ENCODE assay signal across 25 cellular contexts in genomic region chr2:222289280-222290250, GRCh38. TPM values are rescaled to one million over a fixed set of nuclear protein-coding genes. Genes with fewer than 3 reads are reported as not detected.
DNase-seq lines count a peak whose midpoint lies in the region; FAIRE-seq and TF ChIP-seq lines count a peak whose summit lies in the region.
"Had no signal": no experiment of that assay in that cellular context is flagged by ENCODE, and none has a peak within 500 bp of the region (broad histone marks: within the 10 kb centered on the region; RNA-seq: fewer than 3 reads in every experiment).

No MANE protein-coding gene starts in this region.

- intact Hi-C loops in colonic mucosa (cut with DNase I) = no loop called here

- H3K27me3 Mint-ChIP-seq in IgD-negative memory B cell = peaks cover 61% of the 10 kb centered on the region
- H3K27me3 Mint-ChIP-seq in endodermal cell (ENCODE audit: insufficient read depth) = peaks cover 98% of the 10 kb centered on the region
- H3K27me3 Mint-ChIP-seq in nephron progenitor cell (ENCODE audit: low read depth, poor library complexity) = peaks cover 28% of the 10 kb centered on the region

- TF ChIP-seq CTCF in endodermal cell (conservative IDR thresholded peaks at IDR 0.05) (no peak), nephron progenitor cell (IDR thresholded peaks at IDR 0.05) (no peak), colonic mucosa (IDR thresholded peaks at IDR 0.05) (no peak)

- H3K4me1 Mint-ChIP-seq in IgD-negative memory B cell (peaks cover 0 to 9% (median 0%) of the 10 kb centered on the region in 3 donors), endodermal cell (peaks cover 38% of the 10 kb centered on the region), nephron progenitor cell (peaks cover 98% of the 10 kb centered on the region)
- H3K4me1 Mint-ChIP-seq: stimulated activated memory B cell treated with anti-CD40 and anti-IgM and Interleukin-4, amounts not matched to agents 10 μg/mL and 1 μg/mL and 100 μg/mL, for 72 hours had no signal

- peaks cover 16% of the 10 kb centered on the region for H3K4me1 ChIP-seq in ES-I3 (ENCODE audit: insufficient read depth, low read length)
- H3K4me1 ChIP-seq in endodermal cell (ENCODE audit: control insufficient read depth, insufficient read depth, low read length) = peaks cover 5% of the 10 kb centered on the region
- H3K4me1 ChIP-seq in colonic mucosa = no peaks in the 10 kb centered on the region
- H3K4me1 ChIP-seq: left lung, right lobe of liver had no signal

- FAIRE-seq in GM19239 (lab: Jason Lieb, UNC) = no peak
- FAIRE-seq: HTR-8/SVneo had no signal

- no peaks in the 10 kb centered on the region for H3K9me3 ChIP-seq in ES-I3 (ENCODE audit: control insufficient read depth, insufficient read depth, low read length)
- H3K9me3 ChIP-seq in endodermal cell (ENCODE audit: control insufficient read depth, low read length) = no peaks in the 10 kb centered on the region
- no peaks in the 10 kb centered on the region for H3K9me3 ChIP-seq in colonic mucosa
- H3K9me3 ChIP-seq: gastroesophageal sphincter, left lung, right lobe of liver, thoracic aorta had no signal

- H3K9me3 Mint-ChIP-seq in IgD-negative memory B cell (peaks cover 0 to 9% (median 4%) of the 10 kb centered on the region in 3 donors), endodermal cell (no peaks in the 10 kb centered on the region), nephron progenitor cell (no peaks in the 10 kb centered on the region)
- H3K9me3 Mint-ChIP-seq: activated CD4-positive, alpha-beta memory T cell treated with anti-CD3 and anti-CD28 coated beads for 36 hours; dendritic cell treated with granulocyte-macrophage colony-stimulating factor and Interleukin-4, amounts not matched to agents 40 ng/mL and 50 ng/mL, for 4 days; stimulated activated memory B cell treated with anti-CD40 and anti-IgM and Interleukin-4, amounts not matched to agents 10 μg/mL and 1 μg/mL and 100 μg/mL, for 72 hours had no signal

- WGBS in endodermal cell (ENCODE audit: insufficient coverage in 1 of 2, insufficient read length in 1 of 2), 2 experiments = 3 to 6% methylated on average over 25 to 31 of the region's 31 CpGs

- H3K4me3 ChIP-seq in endodermal cell (ENCODE audit: low read length) = peak overlapping the region; percentile 31
- H3K4me3 ChIP-seq in colonic mucosa = no peak overlapping the region
- H3K4me3 ChIP-seq: left lung, right lobe of liver, thoracic aorta had no signal

- H3K27me3 ChIP-seq in endodermal cell (ENCODE audit: control insufficient read depth, insufficient read depth, low read length, poor library complexity, severe bottlenecking) (peaks cover 100% of the 10 kb centered on the region), colonic mucosa (peaks cover 77% of the 10 kb centered on the region)

- H3K27ac Mint-ChIP-seq in IgD-negative memory B cell = peak overlapping the region; percentile 35 to 76 (median 67)
- no peak overlapping the region for H3K27ac Mint-ChIP-seq in endodermal cell
- peak overlapping the region; percentile 40 for H3K27ac Mint-ChIP-seq in nephron progenitor cell
- H3K27ac Mint-ChIP-seq: activated CD4-positive, alpha-beta memory T cell treated with anti-CD3 and anti-CD28 coated beads for 36 hours; activated naive CD8-positive, alpha-beta T cell; CD4-positive, alpha-beta memory T cell; dendritic cell treated with granulocyte-macrophage colony-stimulating factor and Interleukin-4, amounts not matched to agents 40 ng/mL and 50 ng/mL, for 4 days; stimulated activated memory B cell treated with anti-CD40 and anti-IgM and Interleukin-4, amounts not matched to agents 10 μg/mL and 1 μg/mL and 100 μg/mL, for 72 hours had no signal

- H3K4me3 Mint-ChIP-seq in IgD-negative memory B cell (peak overlapping the region in 1 of 4 donors; percentile 13), endodermal cell (peak overlapping the region; percentile 45), nephron progenitor cell (peak overlapping the region; percentile 80)
- H3K4me3 Mint-ChIP-seq: activated CD4-positive, alpha-beta memory T cell treated with anti-CD3 and anti-CD28 coated beads for 36 hours; activated naive CD8-positive, alpha-beta T cell; dendritic cell treated with granulocyte-macrophage colony-stimulating factor and Interleukin-4, amounts not matched to agents 40 ng/mL and 50 ng/mL, for 4 days; stimulated activated memory B cell treated with anti-CD40 and anti-IgM and Interleukin-4, amounts not matched to agents 10 μg/mL and 1 μg/mL and 100 μg/mL, for 72 hours had no signal

- H3K36me3 ChIP-seq in ES-I3 (ENCODE audit: insufficient read depth, low read length) (no peaks in the 10 kb centered on the region), endodermal cell (ENCODE audit: control insufficient read depth, insufficient read depth, low read length) (no peaks in the 10 kb centered on the region), colonic mucosa (no peaks in the 10 kb centered on the region)
- H3K36me3 ChIP-seq: gastroesophageal sphincter, left lung, right lobe of liver, thoracic aorta had no signal

- peak overlapping the region; percentile 91 for H3K27ac ChIP-seq in endodermal cell (ENCODE audit: low read depth, low read length)
- H3K27ac ChIP-seq in colonic mucosa = no peak overlapping the region
- H3K27ac ChIP-seq: gastroesophageal sphincter, left lung, right lobe of liver, thoracic aorta had no signal

- DNase-seq in endodermal cell (peak; percentile 53), nephron progenitor cell (peak; percentile 71), DMS 273 treated with DMSO at 0.1 percent for 48 hours (lab: John Stamatoyannopoulos, UW) (no peak), NAMALWA (ENCODE audit: low spot score) (no peak), colonic mucosa (no peak), GM19239 (ENCODE audit: insufficient read length, low spot score) (no peak)
- DNase-seq: activated CD4-positive, alpha-beta memory T cell treated with anti-CD3 and anti-CD28 coated beads for 36 hours; activated T-cell treated with anti-CD3 and anti-CD28 coated beads, Interleukin-2, amount 50 U/mL, for 1 hour; CD4-positive, alpha-beta memory T cell; DND-41; left lung; NCI-H1105 treated with DMSO at 0.1 percent for 48 hours; NCI-H2081 treated with DMSO at 0.1 percent for 48 hours; NCI-H524 treated with DMSO at 0.1 percent for 48 hours; nucleus accumbens; right lobe of liver had no signal

- H3K9ac ChIP-seq in ES-I3 (ENCODE audit: low read depth, low read length) (peak overlapping the region; percentile 65), endodermal cell (ENCODE audit: extremely low read depth, low read length, poor library complexity, severe bottlenecking) (no peak overlapping the region), colonic mucosa (ENCODE audit: low read depth in 2 of 2, low read length in 2 of 2) (no peak overlapping the region)

- H3K36me3 Mint-ChIP-seq in IgD-negative memory B cell = no peaks in the 10 kb centered on the region
- no peaks in the 10 kb centered on the region for H3K36me3 Mint-ChIP-seq in endodermal cell (ENCODE audit: low read depth)
- peaks cover 21% of the 10 kb centered on the region for H3K36me3 Mint-ChIP-seq in nephron progenitor cell (ENCODE audit: low read depth)
- H3K36me3 Mint-ChIP-seq: activated CD4-positive, alpha-beta memory T cell treated with anti-CD3 and anti-CD28 coated beads for 36 hours; activated naive CD8-positive, alpha-beta T cell; CD4-positive, alpha-beta memory T cell had no signal

RNA-seq across cellular contexts. Expression of gene PAX3, which starts 9.2 kb away (rescaled TPM):
- polyA plus RNA-seq in IgD-negative memory B cell = not detected
- total RNA-seq in endodermal cell (not detected), colonic mucosa (under 1 TPM in 1 of 2 donors, not detected in 1; 0.16 TPM)
- polyA plus RNA-seq in endodermal cell (2013, experiment 1 of 2) = 89.3 TPM
- polyA plus RNA-seq in endodermal cell (2013, experiment 2 of 2) = 69.3 TPM
- total RNA-seq: activated CD4-positive, alpha-beta memory T cell treated with anti-CD3 and anti-CD28 coated beads for 36 hours; CD4-positive, alpha-beta memory T cell; epithelial cell of proximal tubule; left lung; right lobe of liver; thoracic aorta had no signal
- polyA plus RNA-seq: CD4-positive, alpha-beta memory T cell had no signal

Comparison
In these comparisons a context has a peak if more than half of its experiments do, and no peak if none do; other contexts are left out.
1. DNase-seq: peak in endodermal cell (single experiment) and nephron progenitor cell (single experiment); none in DMS 273 treated with DMSO at 0.1 percent for 48 hours (single experiment), NAMALWA (single experiment), colonic mucosa (single experiment) and GM19239 (single experiment).